In genomic region chr12:14858513-14858912, GRCh38 we compare ENCODE assay signal across 29 cellular contexts. TPM values are rescaled to one million over a fixed set of nuclear protein-coding genes. Genes with fewer than 3 reads are reported as not detected.
"Had no signal": no experiment of that assay in that cellular context is flagged by ENCODE, and none has a peak within 500 bp of the region (broad histone marks: within the 10 kb centered on the region; RNA-seq: fewer than 3 reads in every experiment).

No MANE protein-coding gene starts in this region.

- H3K4me1 Mint-ChIP-seq: activated CD4-positive, alpha-beta memory T cell treated with anti-CD3 and anti-CD28 coated beads, Interleukin-2, amount 10 ng/mL, durations not matched to agents 7 days and 5 days; activated CD4-positive, alpha-beta T cell treated with anti-CD3 and anti-CD28 coated beads, Interleukin-2, amount 10 ng/mL, durations not matched to agents 7 days and 5 days; activated naive CD4-positive, alpha-beta T cell treated with anti-CD3 and anti-CD28 coated beads, Interleukin-2, amount 10 ng/mL, durations not matched to agents 7 days and 5 days; central memory CD8-positive, alpha-beta T cell had no signal

- H3K27ac Mint-ChIP-seq: activated CD4-positive, alpha-beta memory T cell treated with anti-CD3 and anti-CD28 coated beads, Interleukin-2, amount 10 ng/mL, durations not matched to agents 7 days and 5 days; activated CD4-positive, alpha-beta T cell treated with anti-CD3 and anti-CD28 coated beads, Interleukin-2, amount 10 ng/mL, durations not matched to agents 7 days and 5 days; activated naive CD4-positive, alpha-beta T cell treated with anti-CD3 and anti-CD28 coated beads, Interleukin-2, amount 10 ng/mL, durations not matched to agents 7 days and 5 days; activated naive CD8-positive, alpha-beta T cell; activated T-cell treated with anti-CD3 and anti-CD28 coated beads, Interleukin-2, amount 50 U/mL, for 24 hours; activated T-helper 1 cell treated with anti-CD3 and anti-CD28 coated beads, Interleukin-12 subunit alpha, Interleukin-12 subunit beta, Interleukin-2, Interleukin-4 antibody, amounts not matched to agents 30 ng/mL and 10 ng/mL and 1 ng/mL, durations not matched to agents 14 hours and 24 hours and 36 hours; activated T-helper 2 cell treated with anti-CD3 and anti-CD28 coated beads, Interferon-gamma antibody, Interleukin-2, Interleukin-4, amounts not matched to agents 10 μg/mL and 5 μg/mL and 100 μg/mL, durations not matched to agents 14 hours and 24 hours and 36 hours had no signal

- ATAC-seq: gastroesophageal sphincter, heart right ventricle had no signal

- H3K4me3 ChIP-seq: esophagus squamous epithelium, gastroesophageal sphincter, heart right ventricle had no signal

- H3K4me3 Mint-ChIP-seq: activated CD4-positive, alpha-beta memory T cell treated with anti-CD3 and anti-CD28 coated beads, Interleukin-2, amount 10 ng/mL, durations not matched to agents 7 days and 5 days; activated CD4-positive, alpha-beta T cell treated with anti-CD3 and anti-CD28 coated beads, Interleukin-2, amount 10 ng/mL, durations not matched to agents 7 days and 5 days; activated naive CD4-positive, alpha-beta T cell treated with anti-CD3 and anti-CD28 coated beads, Interleukin-2, amount 10 ng/mL, durations not matched to agents 7 days and 5 days; activated naive CD8-positive, alpha-beta T cell; activated T-cell treated with anti-CD3 and anti-CD28 coated beads, Interleukin-2, amount 50 U/mL, for 24 hours; activated T-helper 1 cell treated with anti-CD3 and anti-CD28 coated beads, Interleukin-12 subunit alpha, Interleukin-12 subunit beta, Interleukin-2, Interleukin-4 antibody, amounts not matched to agents 30 ng/mL and 10 ng/mL and 1 ng/mL, durations not matched to agents 14 hours and 24 hours and 36 hours; central memory CD8-positive, alpha-beta T cell had no signal

- DNase-seq: activated CD4-positive, alpha-beta memory T cell treated with anti-CD3 and anti-CD28 coated beads, Interleukin-2, amount 10 ng/mL, durations not matched to agents 7 days and 5 days; activated CD4-positive, alpha-beta T cell treated with anti-CD3 and anti-CD28 coated beads for 1 hour; activated CD4-positive, alpha-beta T cell treated with anti-CD3 and anti-CD28 coated beads for 4 hours; activated CD4-positive, alpha-beta T cell treated with anti-CD3 and anti-CD28 coated beads, Interleukin-2, amount 10 ng/mL, durations not matched to agents 7 days and 5 days; activated CD4-positive, alpha-beta T cell treated with anti-CD3 and anti-CD28 coated beads, Interleukin-2, amount 50 U/mL, for 4 hours; activated CD8-positive, alpha-beta memory T cell treated with anti-CD3 and anti-CD28 coated beads, Interleukin-2, amount 50 U/mL, for 48 hours; activated effector memory CD4-positive, alpha-beta T cell treated with anti-CD3 and anti-CD28 coated beads, Interleukin-2, amount 50 U/mL, for 16 hours; activated naive CD4-positive, alpha-beta T cell treated with anti-CD3 and anti-CD28 coated beads, Interleukin-2, amount 10 ng/mL, durations not matched to agents 7 days and 5 days; activated T-cell treated with anti-CD3 and anti-CD28 coated beads for 4 hours; activated T-cell treated with anti-CD3 and anti-CD28 coated beads, Interleukin-2, amount 50 U/mL, for 24 hours; amniotic stem cell; anterior cingulate cortex; brain microvascular endothelial cell; effector CD8-positive, alpha-beta T cell; esophagus squamous epithelium; foreskin melanocyte; heart right ventricle; T-helper 2 cell had no signal

- H3K27me3 Mint-ChIP-seq: activated naive CD4-positive, alpha-beta T cell treated with anti-CD3 and anti-CD28 coated beads, Interleukin-2, amount 10 ng/mL, durations not matched to agents 7 days and 5 days; activated naive CD8-positive, alpha-beta T cell; activated T-cell treated with anti-CD3 and anti-CD28 coated beads, Interleukin-2, amount 50 U/mL, for 24 hours; central memory CD8-positive, alpha-beta T cell had no signal

- H3K4me1 ChIP-seq: gastroesophageal sphincter had no signal

- H3K27ac ChIP-seq: brain microvascular endothelial cell, epithelial cell of prostate, esophagus squamous epithelium, gastroesophageal sphincter, heart right ventricle had no signal

- H3K27me3 ChIP-seq: brain microvascular endothelial cell, esophagus squamous epithelium, gastroesophageal sphincter, heart right ventricle had no signal

- H3K36me3 ChIP-seq: brain microvascular endothelial cell, esophagus squamous epithelium, gastroesophageal sphincter, heart right ventricle had no signal

RNA-seq across cellular contexts. Expression of gene ART4, which starts 15.2 kb away (rescaled TPM):
- total RNA-seq: activated CD4-positive, alpha-beta memory T cell treated with anti-CD3 and anti-CD28 coated beads, Interleukin-2, amount 10 ng/mL, durations not matched to agents 7 days and 5 days; activated CD4-positive, alpha-beta T cell treated with anti-CD3 and anti-CD28 coated beads, Interleukin-2, amount 10 ng/mL, durations not matched to agents 7 days and 5 days; activated T-helper 1 cell treated with anti-CD3 and anti-CD28 coated beads, Interleukin-12 subunit alpha, Interleukin-12 subunit beta, Interleukin-2, Interleukin-4 antibody, amounts not matched to agents 30 ng/mL and 10 ng/mL and 1 ng/mL, durations not matched to agents 14 hours and 24 hours and 36 hours; activated T-helper 2 cell treated with anti-CD3 and anti-CD28 coated beads, Interferon-gamma antibody, Interleukin-2, Interleukin-4, amounts not matched to agents 10 μg/mL and 5 μg/mL and 100 μg/mL, durations not matched to agents 14 hours and 24 hours and 36 hours; astrocyte; bronchial epithelial cell; fibroblast of lung; T-helper 1 cell treated with Interleukin-12 subunit alpha and Interleukin-12 subunit beta and Interleukin-4 antibody, amounts not matched to agents 30 ng/mL and 1 ng/mL, for 36 hours had no signal

RNA-seq across cellular contexts. Expression of gene MGP, which starts 27.1 kb away (rescaled TPM):
- total RNA-seq: activated CD4-positive, alpha-beta memory T cell treated with anti-CD3 and anti-CD28 coated beads, Interleukin-2, amount 10 ng/mL, durations not matched to agents 7 days and 5 days; activated T-helper 1 cell treated with anti-CD3 and anti-CD28 coated beads, Interleukin-12 subunit alpha, Interleukin-12 subunit beta, Interleukin-2, Interleukin-4 antibody, amounts not matched to agents 30 ng/mL and 10 ng/mL and 1 ng/mL, durations not matched to agents 14 hours and 24 hours and 36 hours; activated T-helper 2 cell treated with anti-CD3 and anti-CD28 coated beads, Interferon-gamma antibody, Interleukin-2, Interleukin-4, amounts not matched to agents 10 μg/mL and 5 μg/mL and 100 μg/mL, durations not matched to agents 14 hours and 24 hours and 36 hours; astrocyte had no signal

RNA-seq across cellular contexts. Expression of gene SMCO3, which starts 44.5 kb away (rescaled TPM):
- total RNA-seq: activated CD4-positive, alpha-beta memory T cell treated with anti-CD3 and anti-CD28 coated beads, Interleukin-2, amount 10 ng/mL, durations not matched to agents 7 days and 5 days; activated CD4-positive, alpha-beta T cell treated with anti-CD3 and anti-CD28 coated beads, Interleukin-2, amount 10 ng/mL, durations not matched to agents 7 days and 5 days; activated T-helper 1 cell treated with anti-CD3 and anti-CD28 coated beads, Interleukin-12 subunit alpha, Interleukin-12 subunit beta, Interleukin-2, Interleukin-4 antibody, amounts not matched to agents 30 ng/mL and 10 ng/mL and 1 ng/mL, durations not matched to agents 14 hours and 24 hours and 36 hours; activated T-helper 2 cell treated with anti-CD3 and anti-CD28 coated beads, Interferon-gamma antibody, Interleukin-2, Interleukin-4, amounts not matched to agents 10 μg/mL and 5 μg/mL and 100 μg/mL, durations not matched to agents 14 hours and 24 hours and 36 hours; bronchial epithelial cell; cardiac septum; T-helper 1 cell treated with Interleukin-12 subunit alpha and Interleukin-12 subunit beta and Interleukin-4 antibody, amounts not matched to agents 30 ng/mL and 1 ng/mL, for 36 hours had no signal
